ENCODE assay signal across 10 cellular contexts in genomic region chr17:6755731-6756184, GRCh38. TPM values are rescaled to one million over a fixed set of nuclear protein-coding genes. Genes with fewer than 3 reads are reported as not detected.
DNase-seq lines count a peak whose midpoint lies in the region; ATAC-seq and TF ChIP-seq lines count a peak whose summit lies in the region.
"Had no signal": no experiment of that assay in that cellular context is flagged by ENCODE, and none has a peak within 500 bp of the region (broad histone marks: within the 10 kb centered on the region; RNA-seq: fewer than 3 reads in every experiment).

TSS of gene XAF1 (plus strand) at chr17:6756046. CDS start at chr17:6756079, 33 bp downstream.

- ATAC-seq in lower lobe of right lung: peak; percentile 67 to 79
- ATAC-seq in stimulated activated effector memory CD8-positive, alpha-beta T cell treated with anti-CD3 and anti-CD28 coated beads, Interleukin-12 subunit alpha, Interleukin-12 subunit beta, amount 100 ng/mL, for 72 hours: peak; percentile 48

- no peaks in the 10 kb centered on the region for H3K9me3 ChIP-seq in lower lobe of right lung

- no peaks in the 10 kb centered on the region for H3K27me3 ChIP-seq in lower lobe of right lung (ENCODE audit: low read depth)

- TF ChIP-seq CTCF in cardiac fibroblast (IDR thresholded peaks at IDR 0.05; ENCODE audit: low read depth, low read length): no peak
- no peak for TF ChIP-seq CTCF in lower lobe of right lung (IDR thresholded peaks at IDR 0.05)
- TF ChIP-seq CTCF in chondrocyte (IDR thresholded peaks at IDR 0.05): no peak

- peak; percentile 24 for DNase-seq in DMS53 (lab: John Stamatoyannopoulos, UW)
- no peak for DNase-seq in DMS53 treated with DMSO at 0.1 percent for 48 hours (lab: John Stamatoyannopoulos, UW; ENCODE audit: unreplicated experiment)
- peak; percentile 72 to 77 for DNase-seq in cardiac fibroblast (ENCODE audit: low read depth in 2 of 2)
- DNase-seq in lower lobe of right lung: peak; percentile 52
- DNase-seq in stimulated activated effector memory CD8-positive, alpha-beta T cell treated with anti-CD3 and anti-CD28 coated beads, Interleukin-12 subunit alpha, Interleukin-12 subunit beta, amount 100 ng/mL, for 72 hours (ENCODE audit: low spot score in 2 of 2): peak; percentile 24 to 70
- no peak for DNase-seq in NCI-H2171 treated with DMSO at 0.1 percent for 48 hours (lab: John Stamatoyannopoulos, UW)
- no peak for DNase-seq in chondrocyte (ENCODE audit: low spot score)

- peaks cover 65% of the 10 kb centered on the region for H3K4me1 Mint-ChIP-seq in stimulated activated effector memory CD8-positive, alpha-beta T cell treated with anti-CD3 and anti-CD28 coated beads, Interleukin-12 subunit alpha, Interleukin-12 subunit beta, amount 100 ng/mL, for 72 hours
- peaks cover 29% of the 10 kb centered on the region for H3K4me1 Mint-ChIP-seq in chondrocyte (ENCODE audit: low read depth)

- no peaks in the 10 kb centered on the region for H3K27me3 Mint-ChIP-seq in chondrocyte (ENCODE audit: low read depth)

- H3K27ac Mint-ChIP-seq in stimulated activated effector memory CD8-positive, alpha-beta T cell treated with anti-CD3 and anti-CD28 coated beads, Interleukin-12 subunit alpha, Interleukin-12 subunit beta, amount 100 ng/mL, for 72 hours: peak within 1 kb of the TSS; percentile 97
- H3K27ac Mint-ChIP-seq in chondrocyte (ENCODE audit: unreplicated experiment): no peak within 1 kb of the TSS

- peaks cover 20% of the 10 kb centered on the region for H3K36me3 ChIP-seq in lower lobe of right lung

- H3K4me3 Mint-ChIP-seq in stimulated activated effector memory CD8-positive, alpha-beta T cell treated with anti-CD3 and anti-CD28 coated beads, Interleukin-12 subunit alpha, Interleukin-12 subunit beta, amount 100 ng/mL, for 72 hours: peak within 1 kb of the TSS; percentile 87
- H3K4me3 Mint-ChIP-seq in chondrocyte (ENCODE audit: unreplicated experiment): no peak within 1 kb of the TSS

- peaks cover 19% of the 10 kb centered on the region for H3K36me3 Mint-ChIP-seq in stimulated activated effector memory CD8-positive, alpha-beta T cell treated with anti-CD3 and anti-CD28 coated beads, Interleukin-12 subunit alpha, Interleukin-12 subunit beta, amount 100 ng/mL, for 72 hours
- no peaks in the 10 kb centered on the region for H3K36me3 Mint-ChIP-seq in chondrocyte (ENCODE audit: low read depth)

- H3K4me1 ChIP-seq in lower lobe of right lung: peaks cover 57% of the 10 kb centered on the region

- H3K27ac ChIP-seq in lower lobe of right lung: peak within 1 kb of the TSS; percentile 84
- H3K27ac ChIP-seq: 22Rv1, epithelial cell of prostate had no signal

- peak within 1 kb of the TSS; percentile 48 to 66 for H3K4me3 ChIP-seq in cardiac fibroblast (replicated peaks in 1 of 2; ENCODE audit: low read depth in 2 of 2, low read length in 2 of 2)
- H3K4me3 ChIP-seq in lower lobe of right lung: peak within 1 kb of the TSS; percentile 73

- H3K9me3 Mint-ChIP-seq in stimulated activated effector memory CD8-positive, alpha-beta T cell treated with anti-CD3 and anti-CD28 coated beads, Interleukin-12 subunit alpha, Interleukin-12 subunit beta, amount 100 ng/mL, for 72 hours: no peaks in the 10 kb centered on the region
- H3K9me3 Mint-ChIP-seq in chondrocyte (ENCODE audit: low read depth): no peaks in the 10 kb centered on the region

- intact Hi-C loops in T-helper 2 cell treated with Interferon-gamma antibody and Interleukin-4, amounts not matched to agents 100 ng/mL and 5 ng/mL, for 36 hours (cut with micrococcal nuclease): loop anchor here (10.0 kb wide), 1 partner anchor 91 kb away; no protein-coding TSS in a partner anchor
- intact Hi-C loops in lower lobe of right lung (cut with DNase I): no loop called here

RNA-seq across cellular contexts. Expression of gene XAF1, which starts in this region (rescaled TPM):
- total RNA-seq in T-helper 2 cell treated with Interferon-gamma antibody and Interleukin-4, amounts not matched to agents 100 ng/mL and 5 ng/mL, for 36 hours: 199 and 213 TPM in 2 replicates
- total RNA-seq in lower lobe of right lung (129 TPM), chondrocyte (0.36 to 0.40 TPM in 2 of 3 replicates, not detected in the other)

Comparison
In these comparisons a context has a peak if more than half of its experiments do, and no peak if none do; other contexts are left out.
1. RNA of gene XAF1 (total RNA-seq): 199 to 213 TPM in T-helper 2 cell treated with Interferon-gamma antibody and Interleukin-4, amounts not matched to agents 100 ng/mL and 5 ng/mL, for 36 hours and 129 TPM in lower lobe of right lung (single experiment); 0.36 to 0.40 TPM in chondrocyte; every median in the first group is over 10 times any median in the second.
2. DNase-seq: peak in DMS53 (single experiment), cardiac fibroblast (2 of 2), lower lobe of right lung (single experiment) and stimulated activated effector memory CD8-positive, alpha-beta T cell treated with anti-CD3 and anti-CD28 coated beads, Interleukin-12 subunit alpha, Interleukin-12 subunit beta, amount 100 ng/mL, for 72 hours (2 of 2); none in DMS53 treated with DMSO at 0.1 percent for 48 hours (single experiment), NCI-H2171 treated with DMSO at 0.1 percent for 48 hours (single experiment) and chondrocyte (single experiment).